Comparison of ENCODE assay signal across 10 cellular contexts in the genomic region with DNA sequence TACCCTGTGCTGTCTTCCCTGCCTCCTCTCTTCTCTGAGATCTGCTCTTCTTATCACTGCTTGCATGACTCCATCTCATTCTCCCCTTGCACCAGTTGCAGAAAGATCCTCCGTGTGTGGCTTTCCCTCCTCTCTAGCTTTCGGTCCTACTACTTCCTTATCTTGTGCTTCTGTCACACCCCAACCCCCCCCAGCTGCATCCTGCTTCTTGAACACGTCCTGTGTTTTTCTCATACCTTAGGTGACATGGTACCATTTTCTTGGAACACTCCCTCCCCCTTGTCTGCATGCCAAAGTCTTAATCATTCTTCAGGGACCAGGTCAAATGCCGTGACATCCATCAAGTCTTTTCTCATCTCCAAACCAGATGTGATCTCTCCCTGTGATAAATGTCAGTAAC. TPM values are rescaled to one million over a fixed set of nuclear protein-coding genes. Genes with fewer than 3 reads are reported as not detected.
DNase-seq lines count a peak whose midpoint lies in the region; ATAC-seq and TF ChIP-seq lines count a peak whose summit lies in the region.
"Had no signal": no experiment of that assay in that cellular context is flagged by ENCODE, and none has a peak within 500 bp of the region (broad histone marks: within the 10 kb centered on the region; RNA-seq: fewer than 3 reads in every experiment).

No MANE protein-coding gene starts in this region.

- no peak overlapping the region for H3K4ac ChIP-seq in mesenchymal stem cell (ENCODE audit: low read depth in 1 of 2, low read length in 2 of 2)

- H2BK5ac ChIP-seq in mesenchymal stem cell (ENCODE audit: low read depth, low read length, poor library complexity, severe bottlenecking) = no peak overlapping the region

- H3K4me3 ChIP-seq in mesenchymal stem cell (ENCODE audit: insufficient read depth in 1 of 2, low read depth in 1 of 2, low read length in 2 of 2) = no peak overlapping the region
- H3K4me3 ChIP-seq: upper lobe of left lung had no signal

- H2AK5ac ChIP-seq in mesenchymal stem cell (ENCODE audit: low read length, severe bottlenecking) = no peak overlapping the region

- H3K18ac ChIP-seq in mesenchymal stem cell (ENCODE audit: low read depth in 1 of 2, low read length in 2 of 2) = peak overlapping the region in 1 of 2 experiments; percentile 75

- no peaks in the 10 kb centered on the region for H3K9me3 ChIP-seq in mesenchymal stem cell (ENCODE audit: control insufficient read depth, low read length)
- H3K9me3 ChIP-seq: upper lobe of left lung had no signal

- peaks cover 32% of the 10 kb centered on the region for H3K4me1 Mint-ChIP-seq in activated B cell treated with CpG ODN at 0.5 μM for 24 hours

- peaks cover 6% of the 10 kb centered on the region for H3K79me1 ChIP-seq in mesenchymal stem cell (replicated peaks; ENCODE audit: low read length, poor library complexity, severe bottlenecking)

- no peak overlapping the region for H3K27ac Mint-ChIP-seq in activated B cell treated with CpG ODN at 0.5 μM for 24 hours

- WGBS in mesenchymal stem cell = 75% methylated on average over 4 of the region's 4 CpGs

- intact Hi-C loops in activated B cell treated with CpG ODN at 0.5 μM for 24 hours (cut with micrococcal nuclease) = no loop called here

- POLR2A ChIA-PET in activated B cell treated with CpG ODN at 0.5 μM for 24 hours (lab: Charles Lee) = interaction anchor here (0.7 kb wide), 1 partner anchor 35 kb away, joined by 11 read pairs; no protein-coding TSS in a partner anchor

- H3K23ac ChIP-seq in mesenchymal stem cell (ENCODE audit: low read length in 2 of 2) = no peak overlapping the region

- DNase-seq in stimulated activated CD4-positive, alpha-beta T cell treated with anti-CD3 and anti-CD28 coated beads, Interleukin-15, amount 100 ng/mL, for 24 hours = peak; percentile 8
- no peak for DNase-seq in stimulated activated CD4-positive, alpha-beta T cell treated with anti-CD3 and anti-CD28 coated beads, Interleukin-4, amount 100 ng/mL, for 1 hour
- DNase-seq in activated B cell treated with CpG ODN at 0.5 μM for 24 hours = no peak
- no peak for DNase-seq in mesenchymal stem cell
- DNase-seq in NCI-H748 (lab: John Stamatoyannopoulos, UW; ENCODE audit: unreplicated experiment) = no peak
- no peak for DNase-seq in SKM-1 treated with dmso at 0.1 percent for 144 hours (lab: John Stamatoyannopoulos, UW; ENCODE audit: unreplicated experiment)
- no peak for DNase-seq in central memory CD4-positive, alpha-beta T cell
- DNase-seq: stimulated activated CD4-positive, alpha-beta T cell treated with anti-CD3 and anti-CD28 coated beads, Interleukin-4, amount 100 ng/mL, for 24 hours; upper lobe of left lung had no signal

- no peaks in the 10 kb centered on the region for H3K27me3 Mint-ChIP-seq in activated B cell treated with CpG ODN at 0.5 μM for 24 hours

- no peak overlapping the region for H2BK15ac ChIP-seq in mesenchymal stem cell (ENCODE audit: low read depth, poor library complexity, severe bottlenecking)

- H3K27ac ChIP-seq in mesenchymal stem cell (ENCODE audit: low read length, poor library complexity, severe bottlenecking) = peak overlapping the region; percentile 17

- peaks cover 9% of the 10 kb centered on the region for H3K4me1 ChIP-seq in mesenchymal stem cell (ENCODE audit: control insufficient read depth, insufficient read depth, low read depth, low read length)

- ATAC-seq in activated B cell treated with CpG ODN at 0.5 μM for 24 hours (ENCODE audit: low read depth) (no peak), HG03097 (IDR thresholded peaks at IDR 0.05; ENCODE audit: low FRiP score, unreplicated experiment) (no peak)

- no peak for TF ChIP-seq CTCF in activated B cell treated with CpG ODN at 0.5 μM for 24 hours (IDR thresholded peaks at IDR 0.05)

- no peak overlapping the region for H2BK12ac ChIP-seq in mesenchymal stem cell (ENCODE audit: low read length in 2 of 2)

- CTCF ChIA-PET in activated B cell treated with CpG ODN at 0.5 μM for 24 hours (lab: Charles Lee) = no interaction called here

- H3K9me3 Mint-ChIP-seq in activated B cell treated with CpG ODN at 0.5 μM for 24 hours = no peaks in the 10 kb centered on the region

- peak overlapping the region; percentile 64 for H3K4me3 Mint-ChIP-seq in activated B cell treated with CpG ODN at 0.5 μM for 24 hours

- H3K4me2 ChIP-seq in mesenchymal stem cell (ENCODE audit: low read length, poor library complexity, severe bottlenecking) = no peak overlapping the region

- no peaks in the 10 kb centered on the region for H3K36me3 Mint-ChIP-seq in activated B cell treated with CpG ODN at 0.5 μM for 24 hours (ENCODE audit: low read depth)

- H3K36me3 ChIP-seq in mesenchymal stem cell (ENCODE audit: control insufficient read depth in 1 of 2, insufficient read depth in 2 of 2, low read depth in 1 of 2, low read length in 2 of 2) = peaks cover 0 to 3% of the 10 kb centered on the region in 2 experiments
- H3K36me3 ChIP-seq: upper lobe of left lung had no signal

- H3K9ac ChIP-seq in mesenchymal stem cell (ENCODE audit: low read length) = no peak overlapping the region

- H2BK120ac ChIP-seq in mesenchymal stem cell (ENCODE audit: low read depth, low read length) = no peak overlapping the region

- no peak overlapping the region for H4K91ac ChIP-seq in mesenchymal stem cell (ENCODE audit: low read length)

- peaks cover 0 to 26% of the 10 kb centered on the region in 2 experiments for H3K27me3 ChIP-seq in mesenchymal stem cell (ENCODE audit: control insufficient read depth in 1 of 2, insufficient read depth in 1 of 2, low read length in 2 of 2)
- H3K27me3 ChIP-seq: upper lobe of left lung had no signal

- H3K14ac ChIP-seq in mesenchymal stem cell (ENCODE audit: low read length in 2 of 2) = no peak overlapping the region

- H2AFZ ChIP-seq in mesenchymal stem cell (ENCODE audit: low read depth, low read length) = no peak overlapping the region

- no peak overlapping the region for H4K8ac ChIP-seq in mesenchymal stem cell (ENCODE audit: low read length)

RNA-seq across cellular contexts. Expression of a gene that starts 46.4 kb away (rescaled TPM):
- 2.6 and 6.4 TPM in 2 replicates for total RNA-seq in activated B cell treated with CpG ODN at 0.5 μM for 24 hours
- 225 TPM for polyA plus RNA-seq in mesenchymal stem cell (2013, experiment 1 of 2)
- 234 TPM for polyA plus RNA-seq in mesenchymal stem cell (2013, experiment 2 of 2)

RNA-seq across cellular contexts. Expression of a gene that starts 57.4 kb away (rescaled TPM):
- total RNA-seq in activated B cell treated with CpG ODN at 0.5 μM for 24 hours = 11.2 and 12.2 TPM in 2 replicates
- 55.4 TPM for polyA plus RNA-seq in mesenchymal stem cell (2013, experiment 1 of 2)
- 50.7 TPM for polyA plus RNA-seq in mesenchymal stem cell (2013, experiment 2 of 2)
